ENCODE assay signal across 23 cellular contexts in the genomic region with DNA sequence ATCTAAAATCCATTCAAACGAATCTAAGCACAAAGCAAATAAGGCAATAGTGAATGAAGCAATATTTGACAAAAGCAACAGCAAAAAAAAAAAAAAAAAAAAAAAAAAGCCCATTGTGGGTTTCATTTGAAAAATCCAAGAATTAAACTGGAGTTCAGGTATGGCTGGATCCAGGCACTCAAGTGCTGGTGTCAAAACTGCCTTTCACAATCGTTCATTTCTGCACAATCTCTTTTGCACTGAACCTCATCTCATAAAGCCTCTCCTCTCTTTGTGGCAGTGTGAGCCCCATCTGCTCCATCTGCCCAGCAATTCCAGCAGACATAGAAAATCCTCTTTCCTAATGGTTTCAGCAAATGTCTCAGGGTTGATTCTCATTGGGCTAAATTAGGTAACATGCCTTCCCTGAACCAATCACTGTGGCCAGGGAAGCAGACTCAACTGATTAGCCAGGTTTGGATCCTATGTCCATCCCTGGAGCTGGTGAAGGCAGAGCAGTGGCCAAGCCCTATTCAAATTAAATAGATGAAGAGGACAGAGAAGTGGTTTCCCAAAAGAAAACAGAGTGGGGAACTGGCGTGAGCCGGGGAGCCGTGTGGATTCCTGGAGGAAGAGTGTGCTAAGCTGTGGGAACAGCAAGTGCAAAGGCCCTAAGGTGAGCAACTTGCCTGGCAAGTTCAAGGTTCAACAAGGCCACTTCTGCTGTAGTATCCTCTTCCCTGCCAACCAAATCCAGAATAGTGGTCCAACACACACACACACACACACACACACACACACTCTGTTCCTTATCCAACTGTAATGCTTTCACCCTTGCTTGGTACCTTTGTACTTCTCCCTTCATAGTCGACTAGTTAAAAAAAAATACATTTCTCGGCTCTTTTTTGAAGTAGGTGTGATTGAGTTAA. TPM values are rescaled to one million over a fixed set of nuclear protein-coding genes. Genes with fewer than 3 reads are reported as not detected.
A peak's percentile ranks its signal among the peaks of the same experiment; 100 is the strongest.
DNase-seq lines count a peak whose midpoint lies in the region; ATAC-seq, FAIRE-seq and TF ChIP-seq lines count a peak whose summit lies in the region.
"Had no signal": no experiment of that assay in that cellular context is flagged by ENCODE, and none has a peak within 500 bp of the region (broad histone marks: within the 10 kb centered on the region; RNA-seq: fewer than 3 reads in every experiment).

No MANE protein-coding gene starts in this region.

- TF ChIP-seq CTCF in D721Med (IDR thresholded peaks at IDR 0.05; ENCODE audit: insufficient read depth, missing control alignments), result no peak
- no peak for TF ChIP-seq CTCF in endodermal cell (conservative IDR thresholded peaks at IDR 0.05)
- no peak for TF ChIP-seq CTCF in neural progenitor cell (IDR thresholded peaks at IDR 0.05)
- TF ChIP-seq CTCF in testis (IDR thresholded peaks at IDR 0.05), result no peak
- TF ChIP-seq CTCF in gastrocnemius medialis (IDR thresholded peaks at IDR 0.05 in 4 of 5, conservative IDR thresholded peaks at IDR 0.05 in 1 of 5), result no peak
- TF ChIP-seq CTCF in CD8-positive, alpha-beta T cell (IDR thresholded peaks at IDR 0.05), result no peak

- H3K9me3 ChIP-seq in endodermal cell (ENCODE audit: control insufficient read depth, low read length) (no peaks in the 10 kb centered on the region), neural progenitor cell (ENCODE audit: low read depth) (no peaks in the 10 kb centered on the region), testis (no peaks in the 10 kb centered on the region), gastrocnemius medialis (no peaks in the 10 kb centered on the region)
- no peaks in the 10 kb centered on the region for H3K9me3 ChIP-seq in CD8-positive, alpha-beta T cell (ENCODE audit: low read length)
- H3K9me3 ChIP-seq: Peyer's patch, prostate gland had no signal

- no peak overlapping the region for H3K27ac ChIP-seq in endodermal cell (ENCODE audit: low read depth, low read length)
- no peak overlapping the region for H3K27ac ChIP-seq in neural progenitor cell
- H3K27ac ChIP-seq in testis, result no peak overlapping the region
- peak overlapping the region in 2 of 4 donors; percentile 74 to 79 for H3K27ac ChIP-seq in gastrocnemius medialis
- H3K27ac ChIP-seq in CD8-positive, alpha-beta T cell (ENCODE audit: low read depth, low read length), result no peak overlapping the region
- H3K27ac ChIP-seq: epithelial cell of prostate had no signal

- peaks cover 23% of the 10 kb centered on the region for H3F3A ChIP-seq in neural progenitor cell (ENCODE audit: low read depth)

- in situ Hi-C loops in gastrocnemius medialis (cut with MboI; ENCODE audit: low sequenced_read_pairs in 4 of 4), result loop anchor here in 1 of 4 donors (25.0 kb wide), 1 partner anchor 192 kb away; a partner anchor contains a TSS

- peaks cover 4% of the 10 kb centered on the region for H3K4me1 ChIP-seq in endodermal cell (ENCODE audit: control insufficient read depth, insufficient read depth, low read length)
- peaks cover 32% of the 10 kb centered on the region for H3K4me1 ChIP-seq in neural progenitor cell
- H3K4me1 ChIP-seq in testis, result peaks cover 26% of the 10 kb centered on the region
- H3K4me1 ChIP-seq in gastrocnemius medialis, result peaks cover 14 to 17% of the 10 kb centered on the region in 2 donors
- H3K4me1 ChIP-seq in CD8-positive, alpha-beta T cell (ENCODE audit: insufficient read depth, low read length), result no peaks in the 10 kb centered on the region

- ATAC-seq in HG02852 (IDR thresholded peaks at IDR 0.05; ENCODE audit: unreplicated experiment) (no peak), gastrocnemius medialis (no peak)
- no peak for ATAC-seq in CD8-positive, alpha-beta T cell
- ATAC-seq: naive thymus-derived CD8-positive, alpha-beta T cell had no signal

- H2AFZ ChIP-seq in neural progenitor cell (replicated peaks), result no peak overlapping the region

- H3K27ac Mint-ChIP-seq in endodermal cell (no peak overlapping the region), neural progenitor cell (no peak overlapping the region)
- H3K27ac Mint-ChIP-seq in CD8-positive, alpha-beta T cell, result no peak overlapping the region

- H3K27me3 Mint-ChIP-seq in endodermal cell (ENCODE audit: insufficient read depth), result peaks cover 17% of the 10 kb centered on the region
- H3K27me3 Mint-ChIP-seq in neural progenitor cell (ENCODE audit: insufficient read depth, low read depth), result peaks cover 5% of the 10 kb centered on the region
- peaks cover 25% of the 10 kb centered on the region for H3K27me3 Mint-ChIP-seq in CD8-positive, alpha-beta T cell (ENCODE audit: low read depth)

- DNase-seq in D721Med (ENCODE audit: insufficient read length, low spot score) (peak; percentile 61), NCI-H524 (lab: John Stamatoyannopoulos, UW) (peak; percentile 67 to 84), endodermal cell (no peak), neural progenitor cell (ENCODE audit: low spot score) (no peak), testis (no peak), gastrocnemius medialis (no peak)
- DNase-seq in CD8-positive, alpha-beta T cell, result no peak
- DNase-seq: activated CD4-positive, alpha-beta T cell treated with anti-CD3 and anti-CD28 coated beads, Interleukin-2, amount 50 U/mL, for 4 hours; activated effector memory CD4-positive, alpha-beta T cell treated with Interleukin-2 at 50 U/mL for 16 hours; foreskin melanocyte; KBM-7; naive thymus-derived CD8-positive, alpha-beta T cell; NCI-H1436 treated with DMSO at 0.1 percent for 48 hours; T-helper 2 cell had no signal

- no peaks in the 10 kb centered on the region for H3K4me1 Mint-ChIP-seq in endodermal cell
- H3K4me1 Mint-ChIP-seq in neural progenitor cell, result peaks cover 20% of the 10 kb centered on the region
- no peaks in the 10 kb centered on the region for H3K4me1 Mint-ChIP-seq in CD8-positive, alpha-beta T cell (ENCODE audit: low read depth)

- H3K79me2 ChIP-seq in neural progenitor cell (ENCODE audit: low read depth), result peaks cover 15% of the 10 kb centered on the region

- TF ChIP-seq POLR2A in testis (IDR thresholded peaks at IDR 0.05), result no peak
- TF ChIP-seq POLR2A in gastrocnemius medialis (IDR thresholded peaks at IDR 0.05), result no peak

- peak; percentile 69 for FAIRE-seq in D721Med (lab: Jason Lieb, UNC)
- FAIRE-seq: A204.1, GM18507, urothelium cell line had no signal

- intact Hi-C loops in testis (cut with DNase I; ENCODE audit: low total_unique reads), result no loop called here
- intact Hi-C loops in gastrocnemius medialis (cut with DNase I; ENCODE audit: low total_unique reads), result no loop called here
- intact Hi-C loops in CD8-positive, alpha-beta T cell (cut with DNase I, micrococcal nuclease), result no loop called here

- H3K27me3 ChIP-seq in endodermal cell (ENCODE audit: control insufficient read depth, insufficient read depth, low read length, poor library complexity, severe bottlenecking) (peaks cover 8% of the 10 kb centered on the region), neural progenitor cell (peaks cover 21% of the 10 kb centered on the region), testis (no peaks in the 10 kb centered on the region), gastrocnemius medialis (peaks cover 8 to 22% (median 21%) of the 10 kb centered on the region in 3 donors)
- peaks cover 14% of the 10 kb centered on the region for H3K27me3 ChIP-seq in CD8-positive, alpha-beta T cell (ENCODE audit: insufficient read depth, low read length)
- H3K27me3 ChIP-seq: Peyer's patch had no signal

- CTCF ChIA-PET in CD8-positive, alpha-beta T cell (lab: Charles Lee), result interaction anchor here (1.0 kb wide), 1 partner anchor 10 kb away, joined by 3 read pairs; no protein-coding TSS in a partner anchor

- no peak overlapping the region for H3K9ac ChIP-seq in endodermal cell (ENCODE audit: extremely low read depth, low read length, poor library complexity, severe bottlenecking)
- no peak overlapping the region for H3K9ac ChIP-seq in neural progenitor cell

- POLR2A ChIA-PET in CD8-positive, alpha-beta T cell (lab: Charles Lee), result interaction anchor here (0.6 kb wide), 1 partner anchor 210 kb away, joined by 3 read pairs; no protein-coding TSS in a partner anchor

- no peak overlapping the region for H3K4me2 ChIP-seq in neural progenitor cell

- H4K20me1 ChIP-seq in neural progenitor cell (ENCODE audit: low read depth), result no peaks in the 10 kb centered on the region

- H3K9me3 Mint-ChIP-seq in endodermal cell (no peaks in the 10 kb centered on the region), neural progenitor cell (peaks cover 2% of the 10 kb centered on the region)
- H3K9me3 Mint-ChIP-seq in CD8-positive, alpha-beta T cell, result no peaks in the 10 kb centered on the region

- no peaks in the 10 kb centered on the region for H3K36me3 Mint-ChIP-seq in endodermal cell (ENCODE audit: low read depth)
- no peaks in the 10 kb centered on the region for H3K36me3 Mint-ChIP-seq in neural progenitor cell
- no peaks in the 10 kb centered on the region for H3K36me3 Mint-ChIP-seq in CD8-positive, alpha-beta T cell
- H3K36me3 Mint-ChIP-seq: naive thymus-derived CD8-positive, alpha-beta T cell had no signal

- WGBS in endodermal cell (ENCODE audit: insufficient coverage in 1 of 2, insufficient read length in 1 of 2), 2 experiments, result 89 to 95% methylated on average over 3 to 6 of the region's 7 CpGs
- 58 to 63% methylated on average over 7 of the region's 7 CpGs for WGBS in testis, 2 donors

- H3K36me3 ChIP-seq in endodermal cell (ENCODE audit: control insufficient read depth, insufficient read depth, low read length) (no peaks in the 10 kb centered on the region), neural progenitor cell (no peaks in the 10 kb centered on the region), testis (ENCODE audit: low read depth, missing control alignments) (no peaks in the 10 kb centered on the region), gastrocnemius medialis (no peaks in the 10 kb centered on the region)
- no peaks in the 10 kb centered on the region for H3K36me3 ChIP-seq in CD8-positive, alpha-beta T cell (ENCODE audit: insufficient read depth, low read length)
- H3K36me3 ChIP-seq: Peyer's patch, prostate gland had no signal

- H3K4me3 Mint-ChIP-seq in endodermal cell, result peak overlapping the region; percentile 75
- H3K4me3 Mint-ChIP-seq in neural progenitor cell, result peak overlapping the region; percentile 70
- no peak overlapping the region for H3K4me3 Mint-ChIP-seq in CD8-positive, alpha-beta T cell

- H3K4me3 ChIP-seq in endodermal cell (ENCODE audit: low read length), result no peak overlapping the region
- no peak overlapping the region for H3K4me3 ChIP-seq in neural progenitor cell
- no peak overlapping the region for H3K4me3 ChIP-seq in testis
- H3K4me3 ChIP-seq in gastrocnemius medialis, result no peak overlapping the region
- no peak overlapping the region for H3K4me3 ChIP-seq in CD8-positive, alpha-beta T cell (ENCODE audit: low read depth, low read length)

RNA-seq across cellular contexts. Expression of a gene that starts 1.2 kb away (rescaled TPM):
- 10 to 100 TPM; 41.6 to 71.9 TPM for total RNA-seq in endodermal cell
- 19.4 TPM for polyA plus RNA-seq in endodermal cell (2013, experiment 1 of 2)
- polyA plus RNA-seq in endodermal cell (2013, experiment 2 of 2), result 18.3 TPM
- total RNA-seq in neural progenitor cell (ENCODE audit: low replicate concordance), result 6.7 and 18.0 TPM in 2 replicates
- 100 to 1,000 TPM in 1 of 2 donors, 10 to 100 TPM in 1; 82.6 to 105 TPM for total RNA-seq in testis
- 3.8 TPM for polyA plus RNA-seq in testis (ENCODE audit: insufficient read depth, low read depth, low replicate concordance)
- total RNA-seq in gastrocnemius medialis, result 10 to 100 TPM in 3 of 4 donors, 1 to 10 TPM in 1; 5.9 to 29.2 (median 13.9) TPM
- not detected for total RNA-seq in CD8-positive, alpha-beta T cell
- total RNA-seq: naive thymus-derived CD8-positive, alpha-beta T cell; SK-MEL-5 had no signal
- polyA plus RNA-seq: BJ; naive thymus-derived CD8-positive, alpha-beta T cell had no signal

RNA-seq across cellular contexts. Expression of a gene that starts 51.2 kb away (rescaled TPM):
- total RNA-seq in endodermal cell (100 to 1,000 TPM; 101 to 112 TPM), neural progenitor cell (ENCODE audit: low replicate concordance) (63.5 and 97.8 TPM in 2 replicates), testis (10 to 100 TPM; 71.7 to 72.8 TPM), gastrocnemius medialis (10 to 100 TPM; 47.4 to 74.9 (median 62.8) TPM)
- polyA plus RNA-seq in endodermal cell (2013, experiment 1 of 2), result 81.4 TPM
- 84.3 TPM for polyA plus RNA-seq in endodermal cell (2013, experiment 2 of 2)
- 49.1 TPM for polyA plus RNA-seq in testis (ENCODE audit: insufficient read depth, low read depth, low replicate concordance)
- 10 to 100 TPM; 24.6 to 25.7 TPM for total RNA-seq in CD8-positive, alpha-beta T cell

Comparison
In these comparisons a context has a peak if more than half of its experiments do, and no peak if none do; other contexts are left out.
1. DNase-seq: peak in D721Med (single experiment) and NCI-H524 (2 of 2); none in endodermal cell (single experiment), neural progenitor cell (single experiment), testis (single experiment), gastrocnemius medialis (0 of 2) and CD8-positive, alpha-beta T cell (0 of 7).